In genomic region chr14:20652996-20653975, GRCh38 we compare ENCODE assay signal across 9 cellular contexts. TPM values are rescaled to one million over a fixed set of nuclear protein-coding genes. Genes with fewer than 3 reads are reported as not detected.
DNase-seq lines count a peak whose midpoint lies in the region; FAIRE-seq and TF ChIP-seq lines count a peak whose summit lies in the region.
"Had no signal": no experiment of that assay in that cellular context is flagged by ENCODE, and none has a peak within 500 bp of the region (broad histone marks: within the 10 kb centered on the region; RNA-seq: fewer than 3 reads in every experiment).

No MANE protein-coding gene starts in this region.

- H3K36me3 Mint-ChIP-seq in activated T-helper 2 cell treated with anti-CD3 and anti-CD28 coated beads, Interferon-gamma antibody, Interleukin-2, Interleukin-4, amounts not matched to agents 10 μg/mL and 5 μg/mL and 100 μg/mL, durations not matched to agents 14 hours and 24 hours and 36 hours (ENCODE audit: low read depth): no peaks in the 10 kb centered on the region

- intact Hi-C loops in activated T-helper 2 cell treated with anti-CD3 and anti-CD28 coated beads, Interferon-gamma antibody, Interleukin-2, Interleukin-4, amounts not matched to agents 10 μg/mL and 5 μg/mL and 100 μg/mL, durations not matched to agents 14 hours and 24 hours and 36 hours (cut with micrococcal nuclease): loop anchor here (1.0 to 2.0 kb wide), 2 partner anchors 20 to 40 kb away; no protein-coding TSS in a partner anchor

- H3K27ac Mint-ChIP-seq in activated T-helper 2 cell treated with anti-CD3 and anti-CD28 coated beads, Interferon-gamma antibody, Interleukin-2, Interleukin-4, amounts not matched to agents 10 μg/mL and 5 μg/mL and 100 μg/mL, durations not matched to agents 14 hours and 24 hours and 36 hours: no peak overlapping the region

- DNase-seq in ELR (ENCODE audit: low read depth) (peak; percentile 84), KBM-7 (peak; percentile 80), iris pigment epithelial cell (ENCODE audit: low read depth) (peak; percentile 79), stromal cell of bone marrow (ENCODE audit: low read depth) (peak; percentile 17), D721Med (ENCODE audit: insufficient read length, low spot score) (no peak), NCI-H2107 treated with DMSO at 0.1 percent for 48 hours (lab: John Stamatoyannopoulos, UW; ENCODE audit: unreplicated experiment) (no peak), NCI-H1092 (lab: John Stamatoyannopoulos, UW) (no peak)
- peak; percentile 53 for DNase-seq in activated T-helper 2 cell treated with anti-CD3 and anti-CD28 coated beads, Interferon-gamma antibody, Interleukin-2, Interleukin-4, amounts not matched to agents 10 μg/mL and 5 μg/mL and 100 μg/mL, durations not matched to agents 14 hours and 24 hours and 36 hours (ENCODE audit: low spot score)

- H3K9me3 Mint-ChIP-seq in activated T-helper 2 cell treated with anti-CD3 and anti-CD28 coated beads, Interferon-gamma antibody, Interleukin-2, Interleukin-4, amounts not matched to agents 10 μg/mL and 5 μg/mL and 100 μg/mL, durations not matched to agents 14 hours and 24 hours and 36 hours: no peaks in the 10 kb centered on the region

- TF ChIP-seq CTCF in D721Med (IDR thresholded peaks at IDR 0.05; ENCODE audit: insufficient read depth, missing control alignments): no peak

- FAIRE-seq in D721Med (lab: Jason Lieb, UNC): no peak
- FAIRE-seq: islet of Langerhans had no signal

- H3K4me1 Mint-ChIP-seq in activated T-helper 2 cell treated with anti-CD3 and anti-CD28 coated beads, Interferon-gamma antibody, Interleukin-2, Interleukin-4, amounts not matched to agents 10 μg/mL and 5 μg/mL and 100 μg/mL, durations not matched to agents 14 hours and 24 hours and 36 hours (ENCODE audit: low read depth): peaks cover 24% of the 10 kb centered on the region

- peaks cover 57% of the 10 kb centered on the region for H3K27me3 Mint-ChIP-seq in activated T-helper 2 cell treated with anti-CD3 and anti-CD28 coated beads, Interferon-gamma antibody, Interleukin-2, Interleukin-4, amounts not matched to agents 10 μg/mL and 5 μg/mL and 100 μg/mL, durations not matched to agents 14 hours and 24 hours and 36 hours (ENCODE audit: low read depth)

- in situ Hi-C loops in KBM-7 (cut with MboI; ENCODE audit: low pct_unique_long_range_greater_than_20kb, low sequenced_read_pairs): no loop called here

- peak overlapping the region; percentile 63 for H3K4me3 Mint-ChIP-seq in activated T-helper 2 cell treated with anti-CD3 and anti-CD28 coated beads, Interferon-gamma antibody, Interleukin-2, Interleukin-4, amounts not matched to agents 10 μg/mL and 5 μg/mL and 100 μg/mL, durations not matched to agents 14 hours and 24 hours and 36 hours (ENCODE audit: low read depth)

RNA-seq across cellular contexts. Expression of gene OR6S1, which starts 11.8 kb away (rescaled TPM):
- total RNA-seq in activated T-helper 2 cell treated with anti-CD3 and anti-CD28 coated beads, Interferon-gamma antibody, Interleukin-2, Interleukin-4, amounts not matched to agents 10 μg/mL and 5 μg/mL and 100 μg/mL, durations not matched to agents 14 hours and 24 hours and 36 hours: not detected in 2 replicates

RNA-seq across cellular contexts. Expression of gene RNASE4, which starts 31.1 kb away (rescaled TPM):
- 0.73 and 1.1 TPM in 2 replicates for total RNA-seq in activated T-helper 2 cell treated with anti-CD3 and anti-CD28 coated beads, Interferon-gamma antibody, Interleukin-2, Interleukin-4, amounts not matched to agents 10 μg/mL and 5 μg/mL and 100 μg/mL, durations not matched to agents 14 hours and 24 hours and 36 hours

RNA-seq across cellular contexts. Expression of gene ANG, which starts 35.3 kb away (rescaled TPM):
- 0.68 and 0.92 TPM in 2 replicates for total RNA-seq in activated T-helper 2 cell treated with anti-CD3 and anti-CD28 coated beads, Interferon-gamma antibody, Interleukin-2, Interleukin-4, amounts not matched to agents 10 μg/mL and 5 μg/mL and 100 μg/mL, durations not matched to agents 14 hours and 24 hours and 36 hours

Comparison
In these comparisons a context has a peak if more than half of its experiments do, and no peak if none do; other contexts are left out.
1. DNase-seq: peak in ELR (single experiment), KBM-7 (single experiment), activated T-helper 2 cell treated with anti-CD3 and anti-CD28 coated beads, Interferon-gamma antibody, Interleukin-2, Interleukin-4, amounts not matched to agents 10 μg/mL and 5 μg/mL and 100 μg/mL, durations not matched to agents 14 hours and 24 hours and 36 hours (single experiment), iris pigment epithelial cell (single experiment) and stromal cell of bone marrow (single experiment); none in D721Med (single experiment), NCI-H2107 treated with DMSO at 0.1 percent for 48 hours (single experiment) and NCI-H1092 (single experiment).